In the genomic region with DNA sequence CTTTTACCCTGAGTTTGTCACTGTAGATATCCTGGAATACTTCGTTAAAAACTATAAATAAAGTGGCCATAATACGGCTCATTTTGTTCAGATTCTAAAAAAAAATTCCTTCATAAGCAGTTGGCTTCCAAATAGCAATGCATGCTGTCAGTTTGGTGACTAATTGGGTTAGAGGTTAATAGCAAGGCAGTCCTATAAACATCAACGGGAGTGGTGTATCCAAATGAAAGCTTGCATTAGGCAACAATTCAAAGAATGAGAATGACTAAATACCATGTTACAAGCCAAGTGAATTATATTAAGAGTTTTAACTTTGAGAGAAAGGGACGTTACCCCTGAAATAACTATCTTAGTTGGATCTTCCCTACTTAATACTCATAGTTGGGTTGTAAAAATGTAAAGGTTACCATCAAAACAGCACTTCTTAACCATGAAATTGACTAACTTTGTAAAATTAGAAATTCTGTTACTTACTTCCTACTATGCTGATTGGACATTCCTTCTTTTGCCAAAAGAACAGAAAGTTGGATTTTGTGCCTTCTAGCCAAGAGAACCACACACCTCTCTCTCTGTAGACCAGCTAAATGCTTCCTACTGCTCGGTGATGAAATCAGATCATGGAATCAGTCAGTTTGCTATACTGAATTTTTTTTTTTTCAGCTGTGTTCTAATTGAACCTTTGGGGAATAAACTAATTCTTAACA, we compare ENCODE assay signal across 9 cellular contexts.
DNase-seq lines count a peak whose midpoint lies in the region; ATAC-seq and TF ChIP-seq lines count a peak whose summit lies in the region.
"Had no signal": no experiment of that assay in that cellular context is flagged by ENCODE, and none has a peak within 500 bp of the region (broad histone marks: within the 10 kb centered on the region; RNA-seq: fewer than 3 reads in every experiment).

No MANE protein-coding gene starts in this region.

- peak overlapping the region; percentile 69 for H3K4me3 Mint-ChIP-seq in HFFc6
- H3K4me3 Mint-ChIP-seq in CD4-positive, alpha-beta memory T cell = no peak overlapping the region

- in situ Hi-C loops in astrocyte of the cerebellum (cut with HindIII; ENCODE audit: low sequenced_read_pairs) = no loop called here

- peaks cover 31% of the 10 kb centered on the region for H3K4me1 ChIP-seq in CD4-positive, alpha-beta memory T cell (ENCODE audit: insufficient read depth, low read length)

- no peaks in the 10 kb centered on the region for H3K36me3 ChIP-seq in CD4-positive, alpha-beta memory T cell (ENCODE audit: insufficient read depth, low read length)

- intact Hi-C loops in CD4-positive, alpha-beta memory T cell (cut with micrococcal nuclease) = no loop called here

- H3K36me3 Mint-ChIP-seq in HFFc6 (ENCODE audit: low read depth) = peaks cover 19% of the 10 kb centered on the region
- peaks cover 11 to 16% of the 10 kb centered on the region in 2 donors for H3K36me3 Mint-ChIP-seq in CD4-positive, alpha-beta memory T cell

- H3K9me3 Mint-ChIP-seq in HFFc6 = peaks cover 7% of the 10 kb centered on the region
- H3K9me3 Mint-ChIP-seq in CD4-positive, alpha-beta memory T cell = peaks cover 0 to 12% (median 7%) of the 10 kb centered on the region in 8 donors

- peaks cover 7% of the 10 kb centered on the region; the same call in 1 of the 2 replicates for H3K27me3 Mint-ChIP-seq in HFFc6 (ENCODE audit: insufficient read depth)
- H3K27me3 Mint-ChIP-seq in CD4-positive, alpha-beta memory T cell = no peaks in the 10 kb centered on the region

- CTCF ChIA-PET in CD4-positive, alpha-beta memory T cell (lab: Charles Lee; ENCODE audit: partially characterized antibody) = no interaction called here

- POLR2A ChIA-PET in CD4-positive, alpha-beta memory T cell (lab: Charles Lee; ENCODE audit: partially characterized antibody) = no interaction called here

- H3K27ac Mint-ChIP-seq in HFFc6 = peak overlapping the region; percentile 78
- H3K27ac Mint-ChIP-seq in CD4-positive, alpha-beta memory T cell = no peak overlapping the region

- no peaks in the 10 kb centered on the region for H3K27me3 ChIP-seq in CD4-positive, alpha-beta memory T cell (ENCODE audit: insufficient read depth, low read length)

- H3K4me3 ChIP-seq in astrocyte of the cerebellum (ENCODE audit: low read depth, low read length) = no peak overlapping the region
- no peak overlapping the region for H3K4me3 ChIP-seq in CD4-positive, alpha-beta memory T cell (ENCODE audit: low read length in 2 of 2)

- DNase-seq in HFFc6 = peak; percentile 96
- peak; percentile 93 for DNase-seq in astrocyte of the cerebellum (ENCODE audit: low read depth)
- peak; percentile 60 for DNase-seq in hepatic stellate cell (ENCODE audit: low spot score)
- peak; percentile 91 for DNase-seq in stromal cell of bone marrow (ENCODE audit: low read depth)
- DNase-seq in CD4-positive, alpha-beta memory T cell = no peak
- no peak for DNase-seq in activated effector memory CD4-positive, alpha-beta T cell treated with Interleukin-2 at 50 U/mL for 16 hours
- DNase-seq: NCI-H187 had no signal

- no peaks in the 10 kb centered on the region for H3K9me3 ChIP-seq in CD4-positive, alpha-beta memory T cell (ENCODE audit: control insufficient read depth in 1 of 2, low read length in 2 of 2)

- H3K4me1 Mint-ChIP-seq in HFFc6 (ENCODE audit: low read depth) = peaks cover 85% of the 10 kb centered on the region
- H3K4me1 Mint-ChIP-seq in CD4-positive, alpha-beta memory T cell = peaks cover 40 to 63% (median 50%) of the 10 kb centered on the region in 4 donors

- ATAC-seq in HG03159 (IDR thresholded peaks at IDR 0.05; ENCODE audit: unreplicated experiment) (no peak), HG02981 (IDR thresholded peaks at IDR 0.05; ENCODE audit: unreplicated experiment) (no peak)

- no peak overlapping the region for H3K27ac ChIP-seq in CD4-positive, alpha-beta memory T cell (ENCODE audit: low read depth, low read length)

- TF ChIP-seq CTCF in HFFc6 (IDR thresholded peaks at IDR 0.05) (no peak), astrocyte of the cerebellum (IDR thresholded peaks at IDR 0.05; ENCODE audit: low read depth, low read length, missing control alignments) (no peak)

Comparison
In these comparisons a context has a peak if more than half of its experiments do, and no peak if none do; other contexts are left out.
1. DNase-seq: peak in HFFc6 (single experiment), astrocyte of the cerebellum (single experiment), hepatic stellate cell (single experiment) and stromal cell of bone marrow (single experiment); none in CD4-positive, alpha-beta memory T cell (0 of 5) and activated effector memory CD4-positive, alpha-beta T cell treated with Interleukin-2 at 50 U/mL for 16 hours (single experiment).